Comparison of ENCODE assay signal across 12 cellular contexts in genomic region chr6:134619789-134620188, GRCh38.
DNase-seq lines count a peak whose midpoint lies in the region; ATAC-seq and TF ChIP-seq lines count a peak whose summit lies in the region.
"Had no signal": no experiment of that assay in that cellular context is flagged by ENCODE, and none has a peak within 500 bp of the region (broad histone marks: within the 10 kb centered on the region; RNA-seq: fewer than 3 reads in every experiment).

No MANE protein-coding gene starts in this region.

- DNase-seq in Daoy (ENCODE audit: low read depth) (peak; percentile 71), NCI-H2227 (lab: John Stamatoyannopoulos, UW; ENCODE audit: unreplicated experiment) (peak; percentile 24), epidermal melanocyte (ENCODE audit: insufficient read length, low spot score) (peak; percentile 62), myocyte (ENCODE audit: low read depth) (peak; percentile 84), WTC11 (ENCODE audit: low spot score) (no peak), NCI-H2196 treated with DMSO at 0.1 percent for 48 hours (lab: John Stamatoyannopoulos, UW; ENCODE audit: unreplicated experiment) (no peak)
- no peak for DNase-seq in stimulated activated CD8-positive, alpha-beta memory T cell treated with anti-CD3 and anti-CD28 coated beads, Interleukin-4, amount 100 ng/mL, for 48 hours
- DNase-seq: CD4-positive, CD25-positive, alpha-beta regulatory T cell; immature natural killer cell; stimulated activated naive CD4-positive, alpha-beta T cell treated with Interleukin-2 at 50 U/mL for 16 hours had no signal

- no peaks in the 10 kb centered on the region for H3K27me3 Mint-ChIP-seq in WTC11 (ENCODE audit: low read depth)

- no peak overlapping the region for H3K27ac Mint-ChIP-seq in WTC11
- H3K27ac Mint-ChIP-seq: GM23338, immature natural killer cell had no signal

- no peak overlapping the region for H3K4me3 Mint-ChIP-seq in WTC11
- H3K4me3 Mint-ChIP-seq: CD4-positive, CD25-positive, alpha-beta regulatory T cell; GM23338; immature natural killer cell had no signal

- peaks cover 30% of the 10 kb centered on the region for H3K4me1 Mint-ChIP-seq in WTC11
- H3K4me1 Mint-ChIP-seq: immature natural killer cell had no signal

- TF ChIP-seq CTCF in WTC11 (IDR thresholded peaks at IDR 0.05), result no peak

- no peaks in the 10 kb centered on the region for H3K36me3 Mint-ChIP-seq in WTC11
- H3K36me3 Mint-ChIP-seq: CD4-positive, CD25-positive, alpha-beta regulatory T cell; immature natural killer cell had no signal

- ATAC-seq in WTC11 (no peak), HG02938 (IDR thresholded peaks at IDR 0.05; ENCODE audit: unreplicated experiment) (no peak)
- ATAC-seq: GM23338 had no signal

- no peaks in the 10 kb centered on the region for H3K9me3 Mint-ChIP-seq in WTC11
- H3K9me3 Mint-ChIP-seq: GM23338, immature natural killer cell had no signal

- CTCF ChIA-PET in WTC11 (lab: Charles Lee), result interaction anchor here (1.4 kb wide), 1 partner anchor 203 kb away, joined by 4 read pairs; no protein-coding TSS in a partner anchor

- POLR2A ChIA-PET in WTC11 (lab: Charles Lee), result no interaction called here

TF ChIP-seq in WTC11, 78 proteins besides CTCF, POLR2A, EP300 and RAD21:
- TF ChIP-seq CBFB (CRISPR knock-in tag; IDR thresholded peaks at IDR 0.05; ENCODE audit: low read depth) (no peak), ZNF423 (CRISPR knock-in tag; IDR thresholded peaks at IDR 0.05) (no peak), NFYB (CRISPR knock-in tag; conservative IDR thresholded peaks at IDR 0.05; ENCODE audit: low read depth) (no peak), E2F4 (CRISPR knock-in tag; IDR thresholded peaks at IDR 0.05; ENCODE audit: borderline replicate concordance, low read depth) (no peak), SOX15 (CRISPR knock-in tag; IDR thresholded peaks at IDR 0.05) (no peak), AR (CRISPR knock-in tag; IDR thresholded peaks at IDR 0.05) (no peak), MLX (CRISPR knock-in tag; IDR thresholded peaks at IDR 0.05) (no peak), CREB1 (CRISPR knock-in tag; IDR thresholded peaks at IDR 0.05) (no peak), GABPB1 (CRISPR knock-in tag; IDR thresholded peaks at IDR 0.05) (no peak), JUN (CRISPR knock-in tag; IDR thresholded peaks at IDR 0.05) (no peak)
- TF ChIP-seq, protein P1, sequence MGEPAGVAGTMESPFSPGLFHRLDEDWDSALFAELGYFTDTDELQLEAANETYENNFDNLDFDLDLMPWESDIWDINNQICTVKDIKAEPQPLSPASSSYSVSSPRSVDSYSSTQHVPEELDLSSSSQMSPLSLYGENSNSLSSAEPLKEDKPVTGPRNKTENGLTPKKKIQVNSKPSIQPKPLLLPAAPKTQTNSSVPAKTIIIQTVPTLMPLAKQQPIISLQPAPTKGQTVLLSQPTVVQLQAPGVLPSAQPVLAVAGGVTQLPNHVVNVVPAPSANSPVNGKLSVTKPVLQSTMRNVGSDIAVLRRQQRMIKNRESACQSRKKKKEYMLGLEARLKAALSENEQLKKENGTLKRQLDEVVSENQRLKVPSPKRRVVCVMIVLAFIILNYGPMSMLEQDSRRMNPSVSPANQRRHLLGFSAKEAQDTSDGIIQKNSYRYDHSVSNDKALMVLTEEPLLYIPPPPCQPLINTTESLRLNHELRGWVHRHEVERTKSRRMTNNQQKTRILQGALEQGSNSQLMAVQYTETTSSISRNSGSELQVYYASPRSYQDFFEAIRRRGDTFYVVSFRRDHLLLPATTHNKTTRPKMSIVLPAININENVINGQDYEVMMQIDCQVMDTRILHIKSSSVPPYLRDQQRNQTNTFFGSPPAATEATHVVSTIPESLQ (CRISPR knock-in tag; IDR thresholded peaks at IDR 0.05), result no peak
- TF ChIP-seq, protein P2, sequence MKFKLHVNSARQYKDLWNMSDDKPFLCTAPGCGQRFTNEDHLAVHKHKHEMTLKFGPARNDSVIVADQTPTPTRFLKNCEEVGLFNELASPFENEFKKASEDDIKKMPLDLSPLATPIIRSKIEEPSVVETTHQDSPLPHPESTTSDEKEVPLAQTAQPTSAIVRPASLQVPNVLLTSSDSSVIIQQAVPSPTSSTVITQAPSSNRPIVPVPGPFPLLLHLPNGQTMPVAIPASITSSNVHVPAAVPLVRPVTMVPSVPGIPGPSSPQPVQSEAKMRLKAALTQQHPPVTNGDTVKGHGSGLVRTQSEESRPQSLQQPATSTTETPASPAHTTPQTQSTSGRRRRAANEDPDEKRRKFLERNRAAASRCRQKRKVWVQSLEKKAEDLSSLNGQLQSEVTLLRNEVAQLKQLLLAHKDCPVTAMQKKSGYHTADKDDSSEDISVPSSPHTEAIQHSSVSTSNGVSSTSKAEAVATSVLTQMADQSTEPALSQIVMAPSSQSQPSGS (CRISPR knock-in tag; IDR thresholded peaks at IDR 0.05; ENCODE audit: borderline replicate concordance, low read depth), result no peak
- TF ChIP-seq, protein P3, sequence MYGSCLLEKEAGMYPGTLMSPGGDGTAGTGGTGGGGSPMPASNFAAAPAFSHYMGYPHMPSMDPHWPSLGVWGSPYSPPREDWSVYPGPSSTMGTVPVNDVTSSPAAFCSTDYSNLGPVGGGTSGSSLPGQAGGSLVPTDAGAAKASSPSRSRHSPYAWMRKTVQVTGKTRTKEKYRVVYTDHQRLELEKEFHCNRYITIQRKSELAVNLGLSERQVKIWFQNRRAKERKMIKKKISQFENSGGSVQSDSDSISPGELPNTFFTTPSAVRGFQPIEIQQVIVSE (CRISPR knock-in tag; IDR thresholded peaks at IDR 0.05; ENCODE audit: borderline replicate concordance), result no peak

Comparison
In these comparisons a context has a peak if more than half of its experiments do, and no peak if none do; other contexts are left out.
1. DNase-seq: peak in Daoy (single experiment), NCI-H2227 (single experiment), epidermal melanocyte (single experiment) and myocyte (single experiment); none in WTC11 (single experiment), NCI-H2196 treated with DMSO at 0.1 percent for 48 hours (single experiment) and stimulated activated CD8-positive, alpha-beta memory T cell treated with anti-CD3 and anti-CD28 coated beads, Interleukin-4, amount 100 ng/mL, for 48 hours (single experiment).